Comparison of ENCODE assay signal across 8 cellular contexts in the genomic region with DNA sequence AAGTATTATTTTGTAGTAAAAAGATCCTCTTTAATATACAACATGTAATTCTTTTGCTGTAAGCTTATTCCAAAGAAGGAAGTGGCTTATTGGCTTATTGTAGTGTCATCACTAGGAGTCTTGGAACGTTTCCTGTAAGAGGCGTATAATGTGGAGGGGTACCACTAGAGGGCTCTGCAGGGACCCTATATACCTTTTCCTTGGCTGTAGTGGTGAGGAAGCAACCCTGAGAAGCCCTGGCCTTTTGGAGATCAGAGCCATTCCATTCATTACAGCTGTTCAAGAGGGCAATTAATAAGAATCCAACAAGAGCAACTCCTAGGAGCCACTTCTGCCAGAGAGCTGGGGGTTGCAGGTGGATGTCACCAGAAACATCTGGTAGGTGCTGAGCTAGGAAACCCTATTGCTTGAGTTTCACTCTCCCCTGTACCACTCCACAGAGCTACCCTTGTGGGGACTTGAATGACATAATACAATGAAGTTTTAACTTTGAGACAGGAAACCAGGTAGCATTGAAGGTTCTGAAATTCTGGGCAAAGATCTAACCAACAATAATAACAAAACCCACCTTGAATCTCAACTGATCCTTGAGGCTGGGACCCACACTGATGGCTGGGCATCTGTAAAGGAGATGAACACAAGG.
DNase-seq lines count a peak whose midpoint lies in the region; ATAC-seq and TF ChIP-seq lines count a peak whose summit lies in the region.

No MANE protein-coding gene starts in this region.

- no peak overlapping the region for H3K27ac Mint-ChIP-seq in mesothelial cell of epicardium

- H3K4me1 ChIP-seq in Peyer's patch = peaks cover 0 to 12% (median 3%) of the 10 kb centered on the region in 4 donors

- ATAC-seq in GM19455 (IDR thresholded peaks at IDR 0.05; ENCODE audit: unreplicated experiment) = peak; percentile 48
- no peak for ATAC-seq in HG03342 (IDR thresholded peaks at IDR 0.05; ENCODE audit: unreplicated experiment)
- ATAC-seq in GM18861 (IDR thresholded peaks at IDR 0.05; ENCODE audit: unreplicated experiment) = no peak

- H3K9me3 ChIP-seq in Peyer's patch = no peaks in the 10 kb centered on the region

- H3K9me3 Mint-ChIP-seq in mesothelial cell of epicardium = peaks cover 15% of the 10 kb centered on the region

- DNase-seq in DMS153 (lab: John Stamatoyannopoulos, UW) (peak; percentile 42), HuH-7.5 (ENCODE audit: low spot score) (peak; percentile 55), Peyer's patch (no peak), cardiac fibroblast (ENCODE audit: low read depth in 2 of 2) (peak; percentile 6 to 28), mesothelial cell of epicardium (ENCODE audit: low spot score in 2 of 2, unreplicated experiment in 2 of 2) (no peak)

- no peak overlapping the region for H3K27ac ChIP-seq in Peyer's patch

- peaks cover 0 to 16% of the 10 kb centered on the region in 2 donors for H3K27me3 ChIP-seq in Peyer's patch

- no peaks in the 10 kb centered on the region for H3K36me3 ChIP-seq in Peyer's patch

- TF ChIP-seq POLR2A in Peyer's patch (IDR thresholded peaks at IDR 0.05) = no peak

- peaks cover 66% of the 10 kb centered on the region for H3K27me3 Mint-ChIP-seq in mesothelial cell of epicardium (ENCODE audit: low read depth)

- TF ChIP-seq CTCF in Peyer's patch (IDR thresholded peaks at IDR 0.05) = peak in 4 of 6 experiments; percentile 17 to 33 (median 26)
- TF ChIP-seq CTCF in cardiac fibroblast (IDR thresholded peaks at IDR 0.05; ENCODE audit: low read depth, low read length) = peak; percentile 7
- TF ChIP-seq CTCF in mesothelial cell of epicardium (IDR thresholded peaks at IDR 0.05; ENCODE audit: unreplicated experiment) = no peak

- H3K4me3 ChIP-seq in Peyer's patch (no peak overlapping the region), cardiac fibroblast (replicated peaks in 1 of 2; ENCODE audit: low read depth in 2 of 2, low read length in 2 of 2) (no peak overlapping the region)

- peaks cover 4% of the 10 kb centered on the region for H3K4me1 Mint-ChIP-seq in mesothelial cell of epicardium

- H3K4me3 Mint-ChIP-seq in mesothelial cell of epicardium = peak overlapping the region; percentile 34

- no peaks in the 10 kb centered on the region for H3K36me3 Mint-ChIP-seq in mesothelial cell of epicardium

Comparison
In these comparisons a context has a peak if more than half of its experiments do, and no peak if none do; other contexts are left out.
1. DNase-seq: peak in DMS153 (single experiment), HuH-7.5 (single experiment) and cardiac fibroblast (2 of 2); none in Peyer's patch (0 of 3) and mesothelial cell of epicardium (0 of 2).